Comparison of ENCODE assay signal across 17 cellular contexts in the genomic region with DNA sequence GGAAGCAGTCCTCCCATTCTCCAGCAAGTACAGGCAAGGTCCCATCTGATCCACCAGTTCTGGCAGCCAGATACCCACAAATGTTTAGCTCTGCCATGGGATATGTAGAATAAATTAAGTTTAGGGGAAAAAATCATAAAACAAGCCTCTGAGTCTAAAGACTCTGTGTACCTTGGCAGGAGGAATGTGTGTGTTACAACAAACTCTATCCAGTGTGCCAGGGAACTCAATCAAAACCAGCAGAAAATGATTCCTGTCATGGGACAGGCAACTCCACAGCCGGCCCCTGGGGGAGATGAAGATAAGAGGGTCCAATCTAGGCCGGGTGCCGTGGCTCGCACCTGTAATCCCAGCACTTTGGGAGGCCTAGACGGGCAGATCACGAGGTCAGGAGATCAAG.
DNase-seq lines count a peak whose midpoint lies in the region; ATAC-seq and TF ChIP-seq lines count a peak whose summit lies in the region.
"Had no signal": no experiment of that assay in that cellular context is flagged by ENCODE, and none has a peak within 500 bp of the region (broad histone marks: within the 10 kb centered on the region; RNA-seq: fewer than 3 reads in every experiment).

No MANE protein-coding gene starts in this region.

- no peak for ATAC-seq in gastrocnemius medialis
- ATAC-seq in GM19395 (IDR thresholded peaks at IDR 0.05; ENCODE audit: unreplicated experiment) = no peak
- no peak for ATAC-seq in GM21576 (IDR thresholded peaks at IDR 0.05; ENCODE audit: unreplicated experiment)
- ATAC-seq: CD8-positive, alpha-beta T cell had no signal

- no peaks in the 10 kb centered on the region for H3K9me3 Mint-ChIP-seq in nephron
- H3K9me3 Mint-ChIP-seq: CD8-positive, alpha-beta T cell had no signal

- H3K36me3 ChIP-seq in gastrocnemius medialis = no peaks in the 10 kb centered on the region
- H3K36me3 ChIP-seq: MG63 had no signal

- DNase-seq in RWPE1 (ENCODE audit: low spot score) (no peak), coronary artery (ENCODE audit: low spot score) (no peak), gastrocnemius medialis (no peak), AG20443 (ENCODE audit: low spot score) (no peak), NCI-H187 treated with DMSO at 0.1 percent for 48 hours (lab: John Stamatoyannopoulos, UW) (no peak)
- DNase-seq: CD8-positive, alpha-beta T cell; DMS79 treated with DMSO at 0.1 percent for 48 hours; GM23248; MG63; NCI-H1092 treated with DMSO at 0.1 percent for 48 hours; NCI-H187; NCI-H446; NCI-H748 treated with DMSO at 0.1 percent for 48 hours; PC-9 had no signal

- POLR2A ChIA-PET in RWPE1 (lab: Yijun Ruan, JAX; ENCODE audit: low non-redundant PET) = no interaction called here

- no peaks in the 10 kb centered on the region for H3K36me3 Mint-ChIP-seq in nephron (ENCODE audit: low read depth)
- H3K36me3 Mint-ChIP-seq: CD8-positive, alpha-beta T cell had no signal

- H3K9me3 ChIP-seq in gastrocnemius medialis = no peaks in the 10 kb centered on the region
- H3K9me3 ChIP-seq: MG63 had no signal

- no peak overlapping the region for H3K4me3 ChIP-seq in coronary artery
- no peak overlapping the region for H3K4me3 ChIP-seq in gastrocnemius medialis
- H3K4me3 ChIP-seq: GM23248, MG63, PC-9 had no signal

- peaks cover 64% of the 10 kb centered on the region for H3K4me1 Mint-ChIP-seq in nephron

- H3K4me1 ChIP-seq in gastrocnemius medialis = peaks cover 37 to 38% of the 10 kb centered on the region in 2 donors

- in situ Hi-C loops in gastrocnemius medialis (cut with MboI; ENCODE audit: low sequenced_read_pairs in 4 of 4) = no loop called here

- intact Hi-C loops in gastrocnemius medialis (cut with DNase I; ENCODE audit: low total_unique reads) = no loop called here

- CTCF ChIA-PET in RWPE1 (lab: Yijun Ruan, JAX) = interaction anchor here (0.7 kb wide), 1 partner anchor 126 kb away, joined by 3 read pairs; no protein-coding TSS in a partner anchor

- H3K27me3 ChIP-seq in gastrocnemius medialis = no peaks in the 10 kb centered on the region
- H3K27me3 ChIP-seq: MG63 had no signal

- H3K27ac Mint-ChIP-seq in nephron = peak overlapping the region; percentile 68 to 87 (median 72)
- H3K27ac Mint-ChIP-seq: CD8-positive, alpha-beta T cell had no signal

- H3K27ac ChIP-seq in RWPE1 (peak overlapping the region; percentile 67), coronary artery (peak overlapping the region; percentile 57 to 71), gastrocnemius medialis (peak overlapping the region; percentile 18 to 56 (median 32))
- H3K27ac ChIP-seq: GM23248, PC-9 had no signal

- peaks cover 4% of the 10 kb centered on the region for H3K27me3 Mint-ChIP-seq in nephron (ENCODE audit: low read depth)

- peak overlapping the region in 1 of 3 experiments; percentile 21 for H3K4me3 Mint-ChIP-seq in nephron
- H3K4me3 Mint-ChIP-seq: CD8-positive, alpha-beta T cell had no signal

- TF ChIP-seq POLR2A in gastrocnemius medialis (IDR thresholded peaks at IDR 0.05) = no peak

- no peak for TF ChIP-seq CTCF in RWPE1 (conservative IDR thresholded peaks at IDR 0.05; ENCODE audit: low read depth)
- TF ChIP-seq CTCF in coronary artery (IDR thresholded peaks at IDR 0.05) = no peak
- no peak for TF ChIP-seq CTCF in nephron (IDR thresholded peaks at IDR 0.05; ENCODE audit: unreplicated experiment in 3 of 3)
- no peak for TF ChIP-seq CTCF in gastrocnemius medialis (IDR thresholded peaks at IDR 0.05 in 4 of 5, conservative IDR thresholded peaks at IDR 0.05 in 1 of 5)
